In genomic region chr11:102313225-102313940, GRCh38 we compare ENCODE assay signal across 10 cellular contexts. TPM values are rescaled to one million over a fixed set of nuclear protein-coding genes. Genes with fewer than 3 reads are reported as not detected.
DNase-seq lines count a peak whose midpoint lies in the region; ATAC-seq and TF ChIP-seq lines count a peak whose summit lies in the region.
"Had no signal": no experiment of that assay in that cellular context is flagged by ENCODE, and none has a peak within 500 bp of the region (broad histone marks: within the 10 kb centered on the region; RNA-seq: fewer than 3 reads in every experiment).

No MANE protein-coding gene starts in this region.

- H3K36me3 ChIP-seq in gastroesophageal sphincter (no peaks in the 10 kb centered on the region), suprapubic skin (no peaks in the 10 kb centered on the region), GM23338 (ENCODE audit: insufficient read depth) (no peaks in the 10 kb centered on the region)
- H3K36me3 ChIP-seq: WERI-Rb-1 had no signal

- peak overlapping the region; percentile 14 for H3K4me3 Mint-ChIP-seq in activated CD4-positive, alpha-beta T cell treated with anti-CD3 and anti-CD28 coated beads, Interleukin-2, amount 10 ng/mL, durations not matched to agents 7 days and 5 days
- H3K4me3 Mint-ChIP-seq in activated CD8-positive, alpha-beta T cell treated with anti-CD3 and anti-CD28 coated beads, Interleukin-2, amount 10 ng/mL, durations not matched to agents 7 days and 5 days, result peak overlapping the region; percentile 41
- no peak overlapping the region for H3K4me3 Mint-ChIP-seq in GM23338

- H3K9me2 ChIP-seq in GM23338 (ENCODE audit: insufficient read depth), result no peaks in the 10 kb centered on the region

- H3K79me2 ChIP-seq in GM23338 (replicated peaks; ENCODE audit: insufficient read depth), result no peaks in the 10 kb centered on the region

- TF ChIP-seq POLR2A in gastroesophageal sphincter (IDR thresholded peaks at IDR 0.05) (no peak), suprapubic skin (IDR thresholded peaks at IDR 0.05) (no peak)

- ATAC-seq in activated CD8-positive, alpha-beta T cell treated with anti-CD3 and anti-CD28 coated beads, Interleukin-2, amount 10 ng/mL, durations not matched to agents 7 days and 5 days, result no peak
- ATAC-seq in gastroesophageal sphincter, result no peak
- ATAC-seq in GM23338, result no peak
- ATAC-seq in HG03442 (IDR thresholded peaks at IDR 0.05; ENCODE audit: unreplicated experiment), result no peak

- DNase-seq in activated CD4-positive, alpha-beta T cell treated with anti-CD3 and anti-CD28 coated beads, Interleukin-2, amount 10 ng/mL, durations not matched to agents 7 days and 5 days, result no peak
- no peak for DNase-seq in activated CD4-positive, alpha-beta T cell treated with anti-CD3 and anti-CD28 coated beads for 4 hours
- DNase-seq in activated CD8-positive, alpha-beta T cell treated with anti-CD3 and anti-CD28 coated beads, Interleukin-2, amount 10 ng/mL, durations not matched to agents 7 days and 5 days, result no peak
- DNase-seq in suprapubic skin (ENCODE audit: low spot score in 2 of 2), result no peak
- DNase-seq in GM23338 (ENCODE audit: low spot score), result no peak
- no peak for DNase-seq in COLO829 (ENCODE audit: low spot score)
- DNase-seq: stimulated activated CD4-positive, alpha-beta T cell treated with anti-CD3 and anti-CD28 coated beads, Interleukin-4, amount 100 ng/mL, for 24 hours; WERI-Rb-1 had no signal

- H3K9me3 ChIP-seq in gastroesophageal sphincter, result no peaks in the 10 kb centered on the region
- no peaks in the 10 kb centered on the region for H3K9me3 ChIP-seq in suprapubic skin

- H3K4me3 ChIP-seq in gastroesophageal sphincter (peak overlapping the region in 1 of 2 donors; percentile 24), suprapubic skin (peak overlapping the region; percentile 27), GM23338 (no peak overlapping the region)

- H3F3A ChIP-seq in GM23338 (replicated peaks; ENCODE audit: low read depth), result no peaks in the 10 kb centered on the region

- no peak overlapping the region for H3K4me2 ChIP-seq in GM23338

- H4K20me1 ChIP-seq in GM23338 (replicated peaks; ENCODE audit: insufficient read depth), result no peaks in the 10 kb centered on the region

- no peak for TF ChIP-seq EP300 in gastroesophageal sphincter (IDR thresholded peaks at IDR 0.05)
- TF ChIP-seq EP300 in suprapubic skin (IDR thresholded peaks at IDR 0.05), result no peak

- peaks cover 11% of the 10 kb centered on the region for H3K36me3 Mint-ChIP-seq in activated CD4-positive, alpha-beta T cell treated with anti-CD3 and anti-CD28 coated beads, Interleukin-2, amount 10 ng/mL, durations not matched to agents 7 days and 5 days (ENCODE audit: low read depth)
- H3K36me3 Mint-ChIP-seq in activated CD8-positive, alpha-beta T cell treated with anti-CD3 and anti-CD28 coated beads, Interleukin-2, amount 10 ng/mL, durations not matched to agents 7 days and 5 days (ENCODE audit: low read depth), result peaks cover 3% of the 10 kb centered on the region
- no peaks in the 10 kb centered on the region for H3K36me3 Mint-ChIP-seq in GM23338 (ENCODE audit: low read depth)

- H3K27me3 ChIP-seq in gastroesophageal sphincter (no peaks in the 10 kb centered on the region), suprapubic skin (no peaks in the 10 kb centered on the region), GM23338 (ENCODE audit: insufficient read depth) (peaks cover under 1% of the 10 kb centered on the region; the same call in 1 of the 2 replicates)

- H3K27me3 Mint-ChIP-seq in activated CD4-positive, alpha-beta T cell treated with anti-CD3 and anti-CD28 coated beads, Interleukin-2, amount 10 ng/mL, durations not matched to agents 7 days and 5 days, result no peaks in the 10 kb centered on the region
- no peaks in the 10 kb centered on the region for H3K27me3 Mint-ChIP-seq in activated CD8-positive, alpha-beta T cell treated with anti-CD3 and anti-CD28 coated beads, Interleukin-2, amount 10 ng/mL, durations not matched to agents 7 days and 5 days (ENCODE audit: low read depth)
- peaks cover 10% of the 10 kb centered on the region for H3K27me3 Mint-ChIP-seq in GM23338 (ENCODE audit: insufficient read depth, low read depth, poor library complexity)

- POLR2A ChIA-PET in activated CD4-positive, alpha-beta T cell treated with anti-CD3 and anti-CD28 coated beads, Interleukin-2, amount 10 ng/mL, durations not matched to agents 7 days and 5 days (lab: Charles Lee), result interaction anchor here (0.7 kb wide), 1 partner anchor 138 kb away, joined by 3 read pairs; no protein-coding TSS in a partner anchor
- POLR2A ChIA-PET in activated CD8-positive, alpha-beta T cell treated with anti-CD3 and anti-CD28 coated beads, Interleukin-2, amount 10 ng/mL, durations not matched to agents 7 days and 5 days (lab: Charles Lee), result interaction anchor here (1.1 kb wide), 1 partner anchor 19 kb away, joined by 4 read pairs; no protein-coding TSS in a partner anchor

- H3K27ac Mint-ChIP-seq in activated CD4-positive, alpha-beta T cell treated with anti-CD3 and anti-CD28 coated beads, Interleukin-2, amount 10 ng/mL, durations not matched to agents 7 days and 5 days, result peak overlapping the region; percentile 85
- peak overlapping the region; percentile 35 for H3K27ac Mint-ChIP-seq in activated CD8-positive, alpha-beta T cell treated with anti-CD3 and anti-CD28 coated beads, Interleukin-2, amount 10 ng/mL, durations not matched to agents 7 days and 5 days
- no peak overlapping the region for H3K27ac Mint-ChIP-seq in GM23338

- H3K27ac ChIP-seq in gastroesophageal sphincter (peak overlapping the region; percentile 24 to 74 (median 68)), suprapubic skin (peak overlapping the region; percentile 76), GM23338 (ENCODE audit: low read depth) (no peak overlapping the region)
- H3K27ac ChIP-seq: WERI-Rb-1 had no signal

- H3K4me1 Mint-ChIP-seq in activated CD4-positive, alpha-beta T cell treated with anti-CD3 and anti-CD28 coated beads, Interleukin-2, amount 10 ng/mL, durations not matched to agents 7 days and 5 days, result peaks cover 50% of the 10 kb centered on the region
- H3K4me1 Mint-ChIP-seq in activated CD8-positive, alpha-beta T cell treated with anti-CD3 and anti-CD28 coated beads, Interleukin-2, amount 10 ng/mL, durations not matched to agents 7 days and 5 days (ENCODE audit: low read depth), result peaks cover 36% of the 10 kb centered on the region
- H3K4me1 Mint-ChIP-seq in GM23338, result peaks cover 8% of the 10 kb centered on the region

- H3K4me1 ChIP-seq in gastroesophageal sphincter (peaks cover 0 to 50% (median 1%) of the 10 kb centered on the region in 3 donors), suprapubic skin (peaks cover 46% of the 10 kb centered on the region), GM23338 (ENCODE audit: insufficient read depth) (no peaks in the 10 kb centered on the region)

- CTCF ChIA-PET in activated CD4-positive, alpha-beta T cell treated with anti-CD3 and anti-CD28 coated beads, Interleukin-2, amount 10 ng/mL, durations not matched to agents 7 days and 5 days (lab: Charles Lee), result interaction anchor here (0.8 to 6.1 kb wide), 5 partner anchors 19 to 36 kb away, joined by 3 to 35 read pairs (median 4); no protein-coding TSS in a partner anchor
- CTCF ChIA-PET in activated CD8-positive, alpha-beta T cell treated with anti-CD3 and anti-CD28 coated beads, Interleukin-2, amount 10 ng/mL, durations not matched to agents 7 days and 5 days (lab: Charles Lee), result interaction anchor here (0.7 to 17.7 kb wide), 6 partner anchors 7 to 300 kb away, joined by 3 to 484 read pairs (median 11); no protein-coding TSS in a partner anchor

- no peak for TF ChIP-seq CTCF in gastroesophageal sphincter (IDR thresholded peaks at IDR 0.05)
- no peak for TF ChIP-seq CTCF in suprapubic skin (IDR thresholded peaks at IDR 0.05)
- no peak for TF ChIP-seq CTCF in GM23338 (conservative IDR thresholded peaks at IDR 0.05; ENCODE audit: low read depth in 2 of 2)

- H2AFZ ChIP-seq in GM23338, result no peak overlapping the region

- 38 to 54% methylated on average over 2 to 4 of the region's 4 CpGs for WGBS in gastroesophageal sphincter (ENCODE audit: low coverage in 1 of 2), 2 donors
- 49% methylated on average over 4 of the region's 4 CpGs for WGBS in suprapubic skin

- peaks cover 6% of the 10 kb centered on the region for H3K9me3 Mint-ChIP-seq in activated CD4-positive, alpha-beta T cell treated with anti-CD3 and anti-CD28 coated beads, Interleukin-2, amount 10 ng/mL, durations not matched to agents 7 days and 5 days
- peaks cover 11% of the 10 kb centered on the region for H3K9me3 Mint-ChIP-seq in activated CD8-positive, alpha-beta T cell treated with anti-CD3 and anti-CD28 coated beads, Interleukin-2, amount 10 ng/mL, durations not matched to agents 7 days and 5 days (ENCODE audit: insufficient read depth)
- no peaks in the 10 kb centered on the region for H3K9me3 Mint-ChIP-seq in GM23338

TF ChIP-seq in GM23338, 12 proteins besides CTCF, POLR2A, EP300 and RAD21 (continues in another document):
- TF ChIP-seq STAT1 (IDR thresholded peaks at IDR 0.05; ENCODE audit: unreplicated experiment), result no peak

RNA-seq across cellular contexts. Expression of gene BIRC3, which starts 3.9 kb away (rescaled TPM):
- total RNA-seq in activated CD4-positive, alpha-beta T cell treated with anti-CD3 and anti-CD28 coated beads, Interleukin-2, amount 10 ng/mL, durations not matched to agents 7 days and 5 days, result 10 to 100 TPM; 33.1 to 39.6 TPM
- total RNA-seq in activated CD8-positive, alpha-beta T cell treated with anti-CD3 and anti-CD28 coated beads, Interleukin-2, amount 10 ng/mL, durations not matched to agents 7 days and 5 days, result 10 to 100 TPM; 12.9 to 14.5 TPM
- total RNA-seq in gastroesophageal sphincter (10 to 100 TPM; 10.6 to 19.0 (median 14.0) TPM), suprapubic skin (10 to 100 TPM in 3 of 4 donors, 1 to 10 TPM in 1; 4.0 to 18.2 (median 10.7) TPM)
- 0.03 TPM in 1 of 2 replicates, not detected in the other for total RNA-seq in GM23338 (2014; rRNA removed; shearing (Covaris generic))
- 0.42 TPM in 1 of 2 replicates, not detected in the other for polyA plus RNA-seq in GM23338 (2016; fragmentation: Nextera tagmentation; extraction: Ambion mirVana)

RNA-seq across cellular contexts. Expression of gene BIRC2, which starts 33.6 kb away (rescaled TPM):
- 10 to 100 TPM; 34.9 to 41.2 TPM for total RNA-seq in activated CD4-positive, alpha-beta T cell treated with anti-CD3 and anti-CD28 coated beads, Interleukin-2, amount 10 ng/mL, durations not matched to agents 7 days and 5 days
- total RNA-seq in activated CD8-positive, alpha-beta T cell treated with anti-CD3 and anti-CD28 coated beads, Interleukin-2, amount 10 ng/mL, durations not matched to agents 7 days and 5 days, result 10 to 100 TPM; 28.3 to 30.4 TPM
- total RNA-seq in gastroesophageal sphincter, result 10 to 100 TPM; 22.4 to 58.2 (median 34.0) TPM
- total RNA-seq in suprapubic skin, result 10 to 100 TPM; 56.9 to 76.5 (median 64.6) TPM
- 25.2 and 38.2 TPM in 2 replicates for total RNA-seq in GM23338 (2014; rRNA removed; shearing (Covaris generic))
- polyA plus RNA-seq in GM23338 (2016; fragmentation: Nextera tagmentation; extraction: Ambion mirVana), result 15.3 and 15.7 TPM in 2 replicates
